In genomic region chr15:51775967-51776816, GRCh38 we compare ENCODE assay signal across 8 cellular contexts. TPM values are rescaled to one million over a fixed set of nuclear protein-coding genes. Genes with fewer than 3 reads are reported as not detected.
DNase-seq lines count a peak whose midpoint lies in the region; ATAC-seq and TF ChIP-seq lines count a peak whose summit lies in the region.

No MANE protein-coding gene starts in this region.

- ATAC-seq in natural killer cell (peak; percentile 66 to 71 (median 69)), IMR-90 (ENCODE audit: low read depth) (peak; percentile 88)
- ATAC-seq in natural killer cell treated with Interleukin-12 subunit alpha and Interleukin-12 subunit beta and Interleukin-15 and Interleukin-18, amount 100 ng/mL, for 72 hours, result no peak

- no peak overlapping the region for H3K9ac ChIP-seq in IMR-90 (ENCODE audit: low read depth, low read length)

- CTCF ChIA-PET in IMR-90 (lab: Yijun Ruan, JAX), result interaction anchor here (0.6 to 5.4 kb wide), 26 partner anchors 8 to 239 kb away, joined by 3 to 72 read pairs (median 4); partner anchors contain the start of gene LYSMD2

- H3K27ac Mint-ChIP-seq in natural killer cell, result no peak overlapping the region
- H3K27ac Mint-ChIP-seq in natural killer cell treated with Interleukin-12 subunit alpha and Interleukin-12 subunit beta and Interleukin-15 and Interleukin-18, amount 100 ng/mL, for 72 hours, result no peak overlapping the region
- H3K27ac Mint-ChIP-seq in immature natural killer cell, result no peak overlapping the region

- no peak overlapping the region for H2BK5ac ChIP-seq in IMR-90 (ENCODE audit: low read depth, low read length, poor library complexity, severe bottlenecking)

- H3K79me1 ChIP-seq in IMR-90 (ENCODE audit: low read depth in 1 of 2, low read length in 2 of 2), result no peaks in the 10 kb centered on the region

- H3K4me3 Mint-ChIP-seq in natural killer cell (no peak overlapping the region), immature natural killer cell (no peak overlapping the region)
- H3K4me3 Mint-ChIP-seq in natural killer cell treated with Interleukin-12 subunit alpha and Interleukin-12 subunit beta and Interleukin-15 and Interleukin-18, amount 100 ng/mL, for 72 hours, result no peak overlapping the region

- no peaks in the 10 kb centered on the region for H3K27me3 ChIP-seq in IMR-90 (ENCODE audit: control insufficient read depth, insufficient read depth, low read length)

- TF ChIP-seq POLR2A in IMR-90 (IDR thresholded peaks at IDR 0.05; ENCODE audit: low read depth, low read length), result no peak

- H3K4ac ChIP-seq in IMR-90 (ENCODE audit: low read depth, low read length), result no peak overlapping the region

- no peak overlapping the region for H2BK120ac ChIP-seq in IMR-90 (ENCODE audit: low read depth, low read length)

- peaks cover 6% of the 10 kb centered on the region; the same call in 1 of the 2 replicates for H3K36me3 ChIP-seq in IMR-90 (ENCODE audit: control insufficient read depth, insufficient read depth, low read length)

- TF ChIP-seq CTCF in natural killer cell (IDR thresholded peaks at IDR 0.05), result peak; percentile 66
- TF ChIP-seq CTCF in IMR-90 (conservative IDR thresholded peaks at IDR 0.05; ENCODE audit: low read depth, low read length), result peak; percentile 78
- peak; percentile 82 for TF ChIP-seq CTCF in astrocyte of the spinal cord (IDR thresholded peaks at IDR 0.05; ENCODE audit: low read depth, low read length)

- intact Hi-C loops in natural killer cell (cut with micrococcal nuclease) (loop anchor here (1.0 to 2.0 kb wide), 2 partner anchors 41 to 126 kb away; no protein-coding TSS in a partner anchor), IMR-90 (cut with micrococcal nuclease) (loop anchor here (1.0 to 5.0 kb wide), 2 partner anchors 126 to 239 kb away; no protein-coding TSS in a partner anchor)

- no peak overlapping the region for H3K27ac ChIP-seq in IMR-90 (ENCODE audit: insufficient read depth, low read length)

- no peak overlapping the region for H4K8ac ChIP-seq in IMR-90 (ENCODE audit: low read depth in 2 of 2, low read length in 2 of 2)

- H3K9me3 ChIP-seq in IMR-90 (ENCODE audit: control insufficient read depth, insufficient read depth, low read length), result no peaks in the 10 kb centered on the region

- no peaks in the 10 kb centered on the region for H3K4me1 ChIP-seq in IMR-90 (ENCODE audit: control insufficient read depth, insufficient read depth, low read length)

- no peak overlapping the region for H3K4me2 ChIP-seq in IMR-90 (ENCODE audit: low read depth, low read length)

- no TSS peak for BruUV-seq in IMR-90 (replicated peaks; lab: Mats Ljungman, UMichigan)

- dilution Hi-C loops in IMR-90 (cut with HindIII; ENCODE audit: low sequenced_read_pairs, unreplicated experiment), result no loop called here

- no peak overlapping the region for H4K91ac ChIP-seq in IMR-90 (ENCODE audit: insufficient read depth, low read depth, low read length)

- POLR2A ChIA-PET in IMR-90 (lab: Charles Lee; ENCODE audit: unreplicated experiment), result interaction anchor here (0.5 kb wide), 1 partner anchor 126 kb away, joined by 6 read pairs; no protein-coding TSS in a partner anchor

- H3K9me3 Mint-ChIP-seq in natural killer cell, result no peaks in the 10 kb centered on the region
- H3K9me3 Mint-ChIP-seq in natural killer cell treated with Interleukin-12 subunit alpha and Interleukin-12 subunit beta and Interleukin-15 and Interleukin-18, amount 100 ng/mL, for 72 hours, result no peaks in the 10 kb centered on the region
- H3K9me3 Mint-ChIP-seq in immature natural killer cell, result no peaks in the 10 kb centered on the region

- H3K4me3 ChIP-seq in IMR-90 (ENCODE audit: insufficient read depth, low read depth, low read length) (no peak overlapping the region), astrocyte of the spinal cord (ENCODE audit: low read depth, low read length) (no peak overlapping the region)

- no peak overlapping the region for H3K23ac ChIP-seq in IMR-90 (ENCODE audit: low read depth, low read length)

- H2AK9ac ChIP-seq in IMR-90 (replicated peaks; ENCODE audit: low read depth, low read length, poor library complexity), result no peak overlapping the region

- no peaks in the 10 kb centered on the region for H4K20me1 ChIP-seq in IMR-90 (ENCODE audit: insufficient read depth, low read length)

- no peak overlapping the region for H3K56ac ChIP-seq in IMR-90 (ENCODE audit: extremely low read depth, insufficient read depth, low read length)

- H2BK15ac ChIP-seq in IMR-90 (ENCODE audit: low read depth, low read length), result no peak overlapping the region

- no peaks in the 10 kb centered on the region for H3K36me3 Mint-ChIP-seq in natural killer cell
- no peaks in the 10 kb centered on the region for H3K36me3 Mint-ChIP-seq in natural killer cell treated with Interleukin-12 subunit alpha and Interleukin-12 subunit beta and Interleukin-15 and Interleukin-18, amount 100 ng/mL, for 72 hours
- peaks cover 0 to 4% (median 0%) of the 10 kb centered on the region in 3 donors for H3K36me3 Mint-ChIP-seq in immature natural killer cell

- H2BK20ac ChIP-seq in IMR-90 (ENCODE audit: low read depth, low read length), result no peak overlapping the region

- no peaks in the 10 kb centered on the region; the same call in 1 of the 2 replicates for H3K9me1 ChIP-seq in IMR-90 (ENCODE audit: insufficient read depth, low read length)

- H3K27me3 Mint-ChIP-seq in natural killer cell (ENCODE audit: low read depth in 2 of 2), result no peaks in the 10 kb centered on the region
- no peaks in the 10 kb centered on the region for H3K27me3 Mint-ChIP-seq in natural killer cell treated with Interleukin-12 subunit alpha and Interleukin-12 subunit beta and Interleukin-15 and Interleukin-18, amount 100 ng/mL, for 72 hours
- H3K27me3 Mint-ChIP-seq in immature natural killer cell (ENCODE audit: low read depth in 3 of 3), result peaks cover under 1 to 2% (median 2%) of the 10 kb centered on the region in 3 donors

- WGBS in IMR-90 (ENCODE audit: extremely low coverage in 2 of 2, insufficient read length in 1 of 2), 2 experiments, result 83% methylated on average over 1 of the region's 11 CpGs; no CpG with 5 or more reads in 1 of the 2 experiments

- in situ Hi-C loops in IMR-90 (cut with MboI; ENCODE audit: low sequenced_read_pairs), result no loop called here
- in situ Hi-C loops in astrocyte of the spinal cord (cut with HindIII; ENCODE audit: low sequenced_read_pairs), result no loop called here

- H4K5ac ChIP-seq in IMR-90 (ENCODE audit: low read depth, low read length), result no peak overlapping the region

- H2AK5ac ChIP-seq in IMR-90 (ENCODE audit: low read depth, low read length), result no peak overlapping the region

- H3K18ac ChIP-seq in IMR-90 (ENCODE audit: low read depth, low read length), result no peak overlapping the region

- H2AFZ ChIP-seq in IMR-90 (replicated peaks; ENCODE audit: low read length, poor library complexity), result no peak overlapping the region

- DNase-seq in natural killer cell, result peak; percentile 25
- DNase-seq in natural killer cell treated with Interleukin-12 subunit alpha and Interleukin-12 subunit beta and Interleukin-15 and Interleukin-18, amount 100 ng/mL, for 72 hours (ENCODE audit: low spot score), result no peak
- DNase-seq in IMR-90, result peak; percentile 55
- DNase-seq in SKM-1 (lab: John Stamatoyannopoulos, UW; ENCODE audit: unreplicated experiment), result peak; percentile 13
- DNase-seq in astrocyte of the spinal cord (ENCODE audit: low read depth, low spot score), result no peak
- DNase-seq in immature natural killer cell, result peak; percentile 23 to 33 (median 31)
- peak; percentile 43 to 49 for DNase-seq in stimulated activated CD4-positive, alpha-beta T cell treated with anti-CD3 and anti-CD28 coated beads, Interleukin-2, amount 100 ng/mL, for 24 hours
- no peak for DNase-seq in mesenteric fat pad (ENCODE audit: low spot score)

- no peak overlapping the region for H3K14ac ChIP-seq in IMR-90 (replicated peaks; ENCODE audit: low read depth, low read length)

- no peaks in the 10 kb centered on the region for H3K4me1 Mint-ChIP-seq in natural killer cell
- peaks cover 0 to 3% of the 10 kb centered on the region in 2 donors for H3K4me1 Mint-ChIP-seq in natural killer cell treated with Interleukin-12 subunit alpha and Interleukin-12 subunit beta and Interleukin-15 and Interleukin-18, amount 100 ng/mL, for 72 hours (ENCODE audit: low read depth in 2 of 2)
- no peaks in the 10 kb centered on the region for H3K4me1 Mint-ChIP-seq in immature natural killer cell

- TF ChIP-seq RAD21 in IMR-90 (IDR thresholded peaks at IDR 0.05; ENCODE audit: low read length), result peak; percentile 85

RNA-seq across cellular contexts. Expression of gene TMOD2, which starts 24.8 kb away (rescaled TPM):
- total RNA-seq in natural killer cell, result 1 to 10 TPM; 1.6 to 4.7 (median 1.6) TPM
- 1 to 10 TPM; 2.6 to 7.2 TPM for total RNA-seq in natural killer cell treated with Interleukin-12 subunit alpha and Interleukin-12 subunit beta and Interleukin-15 and Interleukin-18, amount 100 ng/mL, for 72 hours
- total RNA-seq in IMR-90 (2012; rRNA removed), result 5.4 and 6.9 TPM in 2 replicates
- 1.7 and 2.8 TPM in 2 replicates for polyA plus RNA-seq in IMR-90 (2012; rRNA removed)
- 0.48 and 0.64 TPM in 2 replicates for polyA plus RNA-seq in IMR-90 (2012; cell fraction: cytosol; rRNA removed)
- 0.39 and 2.6 TPM in 2 replicates for polyA plus RNA-seq in IMR-90 (2012; cell fraction: nucleus; rRNA removed; ENCODE audit: low replicate concordance)
- polyA plus RNA-seq in immature natural killer cell, result under 1 TPM; 0.18 to 0.27 (median 0.23) TPM
- 9.5 TPM for total RNA-seq in mesenteric fat pad

RNA-seq across cellular contexts. Expression of gene LYSMD2, which starts 38.7 kb away (rescaled TPM):
- total RNA-seq in natural killer cell, result 10 to 100 TPM in 1 of 3 donors, 1 to 10 TPM in 2; 8.1 to 13.6 (median 8.6) TPM
- total RNA-seq in natural killer cell treated with Interleukin-12 subunit alpha and Interleukin-12 subunit beta and Interleukin-15 and Interleukin-18, amount 100 ng/mL, for 72 hours, result 10 to 100 TPM; 13.4 to 27.3 TPM
- 5.9 and 7.2 TPM in 2 replicates for total RNA-seq in IMR-90 (2012; rRNA removed)
- polyA plus RNA-seq in IMR-90 (2012; rRNA removed), result 5.6 and 6.0 TPM in 2 replicates
- 4.4 and 6.9 TPM in 2 replicates for polyA plus RNA-seq in IMR-90 (2012; cell fraction: cytosol; rRNA removed)
- polyA plus RNA-seq in IMR-90 (2012; cell fraction: nucleus; rRNA removed; ENCODE audit: low replicate concordance), result 2.1 and 5.4 TPM in 2 replicates
- 10 to 100 TPM; 24.9 to 36.2 (median 33.6) TPM for polyA plus RNA-seq in immature natural killer cell
- 9.7 TPM for total RNA-seq in mesenteric fat pad

RNA-seq across cellular contexts. Expression of gene TMOD3, which starts 53.3 kb away (rescaled TPM):
- total RNA-seq in natural killer cell, result 10 to 100 TPM; 56.5 to 72.3 (median 69.4) TPM
- total RNA-seq in natural killer cell treated with Interleukin-12 subunit alpha and Interleukin-12 subunit beta and Interleukin-15 and Interleukin-18, amount 100 ng/mL, for 72 hours, result 10 to 100 TPM; 55.4 to 63.5 TPM
- total RNA-seq in IMR-90 (2012; rRNA removed), result 22.0 and 51.1 TPM in 2 replicates
- polyA plus RNA-seq in IMR-90 (2012; rRNA removed), result 7.4 and 10.7 TPM in 2 replicates
- polyA plus RNA-seq in IMR-90 (2012; cell fraction: cytosol; rRNA removed), result 2.5 and 4.7 TPM in 2 replicates
- 2.7 and 5.9 TPM in 2 replicates for polyA plus RNA-seq in IMR-90 (2012; cell fraction: nucleus; rRNA removed; ENCODE audit: low replicate concordance)
- polyA plus RNA-seq in immature natural killer cell, result 10 to 100 TPM; 28.9 to 50.9 (median 38.7) TPM
- 40.9 TPM for total RNA-seq in mesenteric fat pad

Comparison
In these comparisons a context has a peak if more than half of its experiments do, and no peak if none do; other contexts are left out.
1. ATAC-seq: peak in natural killer cell (3 of 3) and IMR-90 (single experiment); none in natural killer cell treated with Interleukin-12 subunit alpha and Interleukin-12 subunit beta and Interleukin-15 and Interleukin-18, amount 100 ng/mL, for 72 hours (0 of 2).
2. DNase-seq: peak in natural killer cell (single experiment), IMR-90 (single experiment), SKM-1 (single experiment), immature natural killer cell (3 of 3) and stimulated activated CD4-positive, alpha-beta T cell treated with anti-CD3 and anti-CD28 coated beads, Interleukin-2, amount 100 ng/mL, for 24 hours (2 of 2); none in natural killer cell treated with Interleukin-12 subunit alpha and Interleukin-12 subunit beta and Interleukin-15 and Interleukin-18, amount 100 ng/mL, for 72 hours (single experiment), astrocyte of the spinal cord (single experiment) and mesenteric fat pad (single experiment).
3. Peak in every context shown above with its lines, with median percentiles within 50 percentile points of each other: CTCF ChIP-seq.